ENCODE assay signal across 2 cellular contexts in the genomic region with DNA sequence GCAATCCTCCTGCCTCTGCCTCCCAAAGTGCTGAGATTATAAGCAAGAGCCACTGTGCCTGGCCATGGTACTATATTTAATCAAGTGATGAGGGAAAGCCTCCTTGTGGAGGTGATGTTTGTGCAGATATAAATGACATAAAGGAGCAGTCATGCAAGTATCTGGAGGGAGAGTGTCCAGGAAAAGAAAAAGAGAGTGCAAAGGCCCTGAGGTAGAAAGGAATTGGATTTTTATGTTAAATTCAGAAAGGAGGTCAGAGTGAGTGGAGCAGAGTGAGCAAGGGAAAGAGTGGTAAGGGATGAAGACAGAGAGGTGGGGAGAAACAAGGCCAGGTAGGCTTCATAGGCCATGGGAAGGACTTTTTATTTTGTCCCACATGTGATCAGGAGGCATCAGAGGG.
TF ChIP-seq lines count a peak whose summit lies in the region.

No MANE protein-coding gene starts in this region.

TF ChIP-seq in IMR-90, 13 proteins besides CTCF, POLR2A, EP300 and RAD21:
- TF ChIP-seq NFE2L2 (IDR thresholded peaks at IDR 0.05; ENCODE audit: low read depth, low read length) (no peak), BHLHE40 (IDR thresholded peaks at IDR 0.05; ENCODE audit: low read depth, low read length) (no peak), MAFK (IDR thresholded peaks at IDR 0.05; ENCODE audit: low read depth, low read length) (no peak)
- TF ChIP-seq, protein P1, sequence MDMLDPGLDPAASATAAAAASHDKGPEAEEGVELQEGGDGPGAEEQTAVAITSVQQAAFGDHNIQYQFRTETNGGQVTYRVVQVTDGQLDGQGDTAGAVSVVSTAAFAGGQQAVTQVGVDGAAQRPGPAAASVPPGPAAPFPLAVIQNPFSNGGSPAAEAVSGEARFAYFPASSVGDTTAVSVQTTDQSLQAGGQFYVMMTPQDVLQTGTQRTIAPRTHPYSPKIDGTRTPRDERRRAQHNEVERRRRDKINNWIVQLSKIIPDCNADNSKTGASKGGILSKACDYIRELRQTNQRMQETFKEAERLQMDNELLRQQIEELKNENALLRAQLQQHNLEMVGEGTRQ (IDR thresholded peaks at IDR 0.05; ENCODE audit: low read depth, low read length), result no peak
- TF ChIP-seq, protein P2, sequence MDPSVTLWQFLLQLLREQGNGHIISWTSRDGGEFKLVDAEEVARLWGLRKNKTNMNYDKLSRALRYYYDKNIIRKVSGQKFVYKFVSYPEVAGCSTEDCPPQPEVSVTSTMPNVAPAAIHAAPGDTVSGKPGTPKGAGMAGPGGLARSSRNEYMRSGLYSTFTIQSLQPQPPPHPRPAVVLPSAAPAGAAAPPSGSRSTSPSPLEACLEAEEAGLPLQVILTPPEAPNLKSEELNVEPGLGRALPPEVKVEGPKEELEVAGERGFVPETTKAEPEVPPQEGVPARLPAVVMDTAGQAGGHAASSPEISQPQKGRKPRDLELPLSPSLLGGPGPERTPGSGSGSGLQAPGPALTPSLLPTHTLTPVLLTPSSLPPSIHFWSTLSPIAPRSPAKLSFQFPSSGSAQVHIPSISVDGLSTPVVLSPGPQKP (IDR thresholded peaks at IDR 0.05; ENCODE audit: borderline replicate concordance, low read depth, low read length), result no peak
TF ChIP-seq in IMR-90: peak in this region for 0.

TF ChIP-seq in K562, 482 proteins besides CTCF, POLR2A, EP300 and RAD21:
- TF ChIP-seq RBM25 (IDR thresholded peaks at IDR 0.05; ENCODE audit: low read depth, low read length, severe bottlenecking), result peak; percentile 65
- TF ChIP-seq BCOR (IDR thresholded peaks at IDR 0.05), result peak; percentile 80
- TF ChIP-seq KDM1A (IDR thresholded peaks at IDR 0.05), result 0 out of 4 replicates have a peak, but pooled peaks of 1 of the 2 experiments have one; percentile 39
- TF ChIP-seq SMARCA5 (IDR thresholded peaks at IDR 0.05), result peak; percentile 80
- no peak for TF ChIP-seq MCM2 (IDR thresholded peaks at IDR 0.05; ENCODE audit: low read depth)
